In the genomic region with DNA sequence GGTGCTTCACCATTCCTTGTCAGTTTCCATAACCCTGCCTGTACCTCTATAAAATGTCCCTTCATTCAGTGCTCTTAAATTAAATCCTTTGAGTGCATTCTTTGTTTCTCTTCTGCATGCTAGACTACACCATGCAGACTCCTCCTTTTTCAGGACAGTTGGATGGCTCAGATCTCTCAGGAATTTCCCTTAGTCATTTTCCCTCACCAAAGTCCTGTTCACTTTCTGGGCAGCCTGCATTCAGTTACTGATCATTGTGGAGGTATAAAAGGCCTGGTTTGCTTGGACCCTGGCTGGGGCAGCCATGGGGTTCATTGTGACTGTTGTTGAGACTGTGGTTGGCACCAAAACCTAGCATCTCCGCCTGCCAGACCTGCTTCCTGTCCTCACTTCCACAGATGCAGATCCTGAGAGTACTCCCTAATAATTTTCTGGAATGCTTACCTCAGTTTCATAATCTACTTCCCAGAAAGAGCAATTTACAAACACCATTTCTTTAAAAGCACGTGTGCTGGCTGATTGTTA, we compare ENCODE assay signal across 19 cellular contexts.
DNase-seq lines count a peak whose midpoint lies in the region; ATAC-seq and TF ChIP-seq lines count a peak whose summit lies in the region.
"Had no signal": no experiment of that assay in that cellular context is flagged by ENCODE, and none has a peak within 500 bp of the region (broad histone marks: within the 10 kb centered on the region; RNA-seq: fewer than 3 reads in every experiment).

No MANE protein-coding gene starts in this region.

- DNase-seq in AG20443 (ENCODE audit: low spot score) (peak; percentile 78), fibroblast of lung (ENCODE audit: low read depth in 2 of 2) (peak in 1 of 2 donors; percentile 63), neural progenitor cell (ENCODE audit: low spot score) (peak; percentile 10), esophagus muscularis mucosa (ENCODE audit: extremely low spot score) (no peak), CD14-positive monocyte (ENCODE audit: low spot score) (no peak), OCI-M1 (lab: John Stamatoyannopoulos, UW) (no peak)
- DNase-seq: activated naive CD4-positive, alpha-beta T cell treated with anti-CD3 and anti-CD28 coated beads, Interleukin-2, amount 10 ng/mL, durations not matched to agents 7 days and 5 days; GF-D8; heart left ventricle; NCI-H748 treated with DMSO at 0.1 percent for 48 hours; right cardiac atrium; stimulated activated naive CD8-positive, alpha-beta T cell treated with anti-CD3 and anti-CD28 coated beads, Interleukin-15, amount 100 ng/mL, for 72 hours had no signal

- H3K9me3 Mint-ChIP-seq in neural progenitor cell (peaks cover 18% of the 10 kb centered on the region), CD14-positive monocyte (peaks cover 0 to 13% (median 2%) of the 10 kb centered on the region in 7 donors)
- H3K9me3 Mint-ChIP-seq: dendritic cell treated with granulocyte-macrophage colony-stimulating factor and Interleukin-4, amounts not matched to agents 40 ng/mL and 50 ng/mL, for 4 days; memory B cell had no signal

- no peaks in the 10 kb centered on the region for H3K9me2 ChIP-seq in Loucy (replicated peaks; ENCODE audit: low read depth, low read length)

- no peaks in the 10 kb centered on the region for H3F3A ChIP-seq in Loucy (ENCODE audit: low read depth)
- H3F3A ChIP-seq in neural progenitor cell (ENCODE audit: low read depth): no peaks in the 10 kb centered on the region

- peaks cover 3% of the 10 kb centered on the region for H3K27me3 Mint-ChIP-seq in neural progenitor cell (ENCODE audit: insufficient read depth, low read depth)
- no peaks in the 10 kb centered on the region for H3K27me3 Mint-ChIP-seq in CD14-positive monocyte (ENCODE audit: low read depth in 3 of 3)
- H3K27me3 Mint-ChIP-seq: activated naive CD4-positive, alpha-beta T cell treated with anti-CD3 and anti-CD28 coated beads, Interleukin-2, amount 10 ng/mL, durations not matched to agents 7 days and 5 days; brain; dendritic cell treated with granulocyte-macrophage colony-stimulating factor and Interleukin-4, amounts not matched to agents 40 ng/mL and 50 ng/mL, for 4 days; memory B cell; stimulated activated naive CD8-positive, alpha-beta T cell treated with anti-CD3 and anti-CD28 coated beads, Interleukin-15, amount 100 ng/mL, for 72 hours had no signal

- peak overlapping the region; percentile 33 for H3K27ac Mint-ChIP-seq in neural progenitor cell
- no peak overlapping the region for H3K27ac Mint-ChIP-seq in CD14-positive monocyte
- H3K27ac Mint-ChIP-seq: activated naive CD4-positive, alpha-beta T cell treated with anti-CD3 and anti-CD28 coated beads, Interleukin-2, amount 10 ng/mL, durations not matched to agents 7 days and 5 days; dendritic cell treated with granulocyte-macrophage colony-stimulating factor and Interleukin-4, amounts not matched to agents 40 ng/mL and 50 ng/mL, for 4 days; memory B cell; stimulated activated naive CD8-positive, alpha-beta T cell treated with anti-CD3 and anti-CD28 coated beads, Interleukin-15, amount 100 ng/mL, for 72 hours had no signal

- H3K36me3 Mint-ChIP-seq in neural progenitor cell (no peaks in the 10 kb centered on the region), CD14-positive monocyte (no peaks in the 10 kb centered on the region)
- H3K36me3 Mint-ChIP-seq: activated naive CD4-positive, alpha-beta T cell treated with anti-CD3 and anti-CD28 coated beads, Interleukin-2, amount 10 ng/mL, durations not matched to agents 7 days and 5 days; brain; memory B cell had no signal

- H3K36me3 ChIP-seq in Loucy (ENCODE audit: insufficient read depth, low read length) (no peaks in the 10 kb centered on the region), fibroblast of lung (ENCODE audit: control insufficient read depth, insufficient read depth, low read length) (no peaks in the 10 kb centered on the region), neural progenitor cell (no peaks in the 10 kb centered on the region), esophagus muscularis mucosa (no peaks in the 10 kb centered on the region)
- H3K36me3 ChIP-seq: heart left ventricle had no signal

- no peak overlapping the region for H3K4me3 ChIP-seq in Loucy (ENCODE audit: low read length, poor library complexity, severe bottlenecking)
- no peak overlapping the region for H3K4me3 ChIP-seq in fibroblast of lung (replicated peaks in 1 of 4; ENCODE audit: control extremely low read depth in 1 of 4, insufficient read depth in 1 of 4, low read depth in 3 of 4, low read length in 4 of 4)
- no peak overlapping the region for H3K4me3 ChIP-seq in neural progenitor cell
- no peak overlapping the region for H3K4me3 ChIP-seq in esophagus muscularis mucosa
- H3K4me3 ChIP-seq: heart left ventricle had no signal

- H3K4me1 Mint-ChIP-seq in neural progenitor cell (peaks cover 7% of the 10 kb centered on the region), CD14-positive monocyte (no peaks in the 10 kb centered on the region)
- H3K4me1 Mint-ChIP-seq: activated naive CD4-positive, alpha-beta T cell treated with anti-CD3 and anti-CD28 coated beads, Interleukin-2, amount 10 ng/mL, durations not matched to agents 7 days and 5 days; memory B cell; stimulated activated naive CD8-positive, alpha-beta T cell treated with anti-CD3 and anti-CD28 coated beads, Interleukin-15, amount 100 ng/mL, for 72 hours had no signal

- H3K79me2 ChIP-seq in Loucy (ENCODE audit: insufficient read depth, low read length): no peaks in the 10 kb centered on the region
- no peaks in the 10 kb centered on the region for H3K79me2 ChIP-seq in fibroblast of lung (ENCODE audit: control insufficient read depth, insufficient read depth, low read length)
- H3K79me2 ChIP-seq in neural progenitor cell (ENCODE audit: low read depth): no peaks in the 10 kb centered on the region

- no peak overlapping the region for H3K4me3 Mint-ChIP-seq in neural progenitor cell
- no peak overlapping the region for H3K4me3 Mint-ChIP-seq in CD14-positive monocyte
- H3K4me3 Mint-ChIP-seq: activated naive CD4-positive, alpha-beta T cell treated with anti-CD3 and anti-CD28 coated beads, Interleukin-2, amount 10 ng/mL, durations not matched to agents 7 days and 5 days; brain; dendritic cell treated with granulocyte-macrophage colony-stimulating factor and Interleukin-4, amounts not matched to agents 40 ng/mL and 50 ng/mL, for 4 days; memory B cell; neural crest cell; stimulated activated naive CD8-positive, alpha-beta T cell treated with anti-CD3 and anti-CD28 coated beads, Interleukin-15, amount 100 ng/mL, for 72 hours had no signal

- peaks cover 4% of the 10 kb centered on the region; the same call in 1 of the 2 replicates for H3K9me3 ChIP-seq in Loucy (ENCODE audit: insufficient read depth, low read depth, low read length)
- H3K9me3 ChIP-seq in fibroblast of lung (ENCODE audit: control insufficient read depth, insufficient read depth, low read depth, low read length): no peaks in the 10 kb centered on the region
- H3K9me3 ChIP-seq in neural progenitor cell (ENCODE audit: low read depth): peaks cover 3% of the 10 kb centered on the region
- peaks cover 0 to 10% (median 0%) of the 10 kb centered on the region in 4 donors for H3K9me3 ChIP-seq in esophagus muscularis mucosa

- H4K20me1 ChIP-seq in Loucy (ENCODE audit: insufficient read depth, low read length, poor library complexity, severe bottlenecking) (no peaks in the 10 kb centered on the region), fibroblast of lung (ENCODE audit: control insufficient read depth, extremely low read depth, insufficient read depth, low read length) (no peaks in the 10 kb centered on the region), neural progenitor cell (ENCODE audit: low read depth) (no peaks in the 10 kb centered on the region)

- H3K4me1 ChIP-seq in Loucy (ENCODE audit: insufficient read depth, low read length, poor library complexity, severe bottlenecking) (peaks cover 2% of the 10 kb centered on the region), fibroblast of lung (ENCODE audit: control insufficient read depth, extremely low read depth, insufficient read depth, low read length) (peaks cover 8% of the 10 kb centered on the region), neural progenitor cell (peaks cover 11% of the 10 kb centered on the region), esophagus muscularis mucosa (peaks cover 0 to 11% (median 5%) of the 10 kb centered on the region in 4 donors)
- H3K4me1 ChIP-seq: heart left ventricle had no signal

- no peaks in the 10 kb centered on the region for H3K27me3 ChIP-seq in Loucy (ENCODE audit: insufficient read depth, low read length, poor library complexity, severe bottlenecking)
- no peaks in the 10 kb centered on the region for H3K27me3 ChIP-seq in fibroblast of lung (ENCODE audit: control insufficient read depth, insufficient read depth, low read length)
- H3K27me3 ChIP-seq in neural progenitor cell: no peaks in the 10 kb centered on the region
- no peaks in the 10 kb centered on the region for H3K27me3 ChIP-seq in esophagus muscularis mucosa
- H3K27me3 ChIP-seq: heart left ventricle had no signal

- no peak for ATAC-seq in HG03039 (IDR thresholded peaks at IDR 0.05; ENCODE audit: unreplicated experiment)
- ATAC-seq: heart left ventricle, right cardiac atrium had no signal

- H3K9ac ChIP-seq in Loucy (ENCODE audit: low read depth, low read length, poor library complexity, severe bottlenecking) (no peak overlapping the region), fibroblast of lung (ENCODE audit: insufficient read depth, low read length) (peak overlapping the region; percentile 2), neural progenitor cell (no peak overlapping the region)

- H3K4me2 ChIP-seq in Loucy (ENCODE audit: low read depth, low read length, poor library complexity, severe bottlenecking) (no peak overlapping the region), fibroblast of lung (ENCODE audit: extremely low read depth, insufficient read depth, low read length) (peak overlapping the region; percentile 59), neural progenitor cell (peak overlapping the region; percentile 25)

- WGBS in esophagus muscularis mucosa: 65% methylated on average over 2 of the region's 2 CpGs

- no peak for TF ChIP-seq EP300 in esophagus muscularis mucosa (IDR thresholded peaks at IDR 0.05)

- intact Hi-C loops in esophagus muscularis mucosa (cut with DNase I): no loop called here
- intact Hi-C loops in CD14-positive monocyte (cut with micrococcal nuclease): no loop called here

- peak overlapping the region; percentile 43 for H3K27ac ChIP-seq in fibroblast of lung (ENCODE audit: insufficient read depth, low read length)
- no peak overlapping the region for H3K27ac ChIP-seq in neural progenitor cell
- H3K27ac ChIP-seq in esophagus muscularis mucosa (replicated peaks in 1 of 4): peak overlapping the region in 1 of 4 donors; percentile 3
- H3K27ac ChIP-seq: epithelial cell of prostate, heart left ventricle had no signal

- TF ChIP-seq CTCF in Loucy (conservative IDR thresholded peaks at IDR 0.05; ENCODE audit: low read length) (no peak), fibroblast of lung (conservative IDR thresholded peaks at IDR 0.05 in 1 of 2, IDR thresholded peaks at IDR 0.05 in 1 of 2; ENCODE audit: low read depth in 1 of 2, low read length in 2 of 2) (no peak), neural progenitor cell (IDR thresholded peaks at IDR 0.05) (no peak), esophagus muscularis mucosa (IDR thresholded peaks at IDR 0.05) (no peak), CD14-positive monocyte (IDR thresholded peaks at IDR 0.05) (no peak)

- H2AFZ ChIP-seq in Loucy (ENCODE audit: low read length) (peak overlapping the region; percentile 24; the same call in 1 of the 2 replicates), fibroblast of lung (ENCODE audit: low read length) (peak overlapping the region; percentile 59), neural progenitor cell (replicated peaks) (peak overlapping the region; percentile 84)

- TF ChIP-seq POLR2A in esophagus muscularis mucosa (IDR thresholded peaks at IDR 0.05; ENCODE audit: low read depth): no peak

Comparison
In these comparisons a context has a peak if more than half of its experiments do, and no peak if none do; other contexts are left out.
1. DNase-seq: peak in AG20443 (single experiment) and neural progenitor cell (single experiment); none in esophagus muscularis mucosa (single experiment), CD14-positive monocyte (single experiment) and OCI-M1 (single experiment).
2. H2AFZ ChIP-seq: peak in every context shown above with its lines; median percentile 84 in neural progenitor cell; 59 in fibroblast of lung; 24 in Loucy.